In the genomic region with DNA sequence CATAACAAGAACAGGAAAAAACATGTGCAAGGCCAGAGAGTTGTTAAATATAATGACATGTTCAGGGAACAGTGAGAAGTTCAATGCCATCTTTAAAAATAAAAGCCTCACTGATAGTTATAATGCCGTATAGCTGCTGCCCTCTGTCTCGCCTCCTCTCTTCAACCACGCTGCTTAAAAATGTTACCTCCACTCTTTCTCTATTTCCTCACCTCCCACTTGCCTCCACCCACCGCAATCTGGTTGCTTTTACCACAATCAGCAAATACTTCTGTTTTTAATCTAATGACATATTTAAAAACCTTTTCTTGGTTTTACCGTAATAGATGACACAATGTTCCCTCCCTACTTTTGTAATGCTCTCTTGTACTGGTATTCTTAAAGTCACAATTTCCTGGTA, we compare ENCODE assay signal across 4 cellular contexts.
"Had no signal": no experiment of that assay in that cellular context is flagged by ENCODE, and none has a peak within 500 bp of the region (broad histone marks: within the 10 kb centered on the region; RNA-seq: fewer than 3 reads in every experiment).

No MANE protein-coding gene starts in this region.

- H3K4me3 ChIP-seq: GM23338 had no signal

- H3K4me1 Mint-ChIP-seq: GM23338, IgD-negative memory B cell had no signal

- DNase-seq: H9, HCEC 1CT had no signal

- H3K27ac Mint-ChIP-seq: GM23338, H9, IgD-negative memory B cell had no signal

- H3K4me3 Mint-ChIP-seq: GM23338, H9, IgD-negative memory B cell had no signal

- H3K36me3 Mint-ChIP-seq: IgD-negative memory B cell had no signal

- ATAC-seq: GM23338 had no signal

- H3K9me3 Mint-ChIP-seq: H9 had no signal

- H3K27me3 Mint-ChIP-seq: IgD-negative memory B cell had no signal
